Comparison of ENCODE assay signal across 26 cellular contexts in genomic region chr11:121814962-121815361, GRCh38.
DNase-seq lines count a peak whose midpoint lies in the region; ATAC-seq and TF ChIP-seq lines count a peak whose summit lies in the region.
"Had no signal": no experiment of that assay in that cellular context is flagged by ENCODE, and none has a peak within 500 bp of the region (broad histone marks: within the 10 kb centered on the region; RNA-seq: fewer than 3 reads in every experiment).

No MANE protein-coding gene starts in this region.

- ATAC-seq in RWPE2 (ENCODE audit: low read depth) (peak; percentile 89), foreskin keratinocyte (peak; percentile 65), HG03175 (IDR thresholded peaks at IDR 0.05; ENCODE audit: unreplicated experiment) (no peak)
- ATAC-seq: activated naive CD8-positive, alpha-beta T cell treated with anti-CD3 and anti-CD28 coated beads, Interleukin-2, amount 50 U/mL, for 24 hours; activated T-cell treated with anti-CD3 and anti-CD28 coated beads, Interleukin-2, amount 50 U/mL, for 4 hours; lower lobe of right lung had no signal

- H3K36me3 ChIP-seq in RWPE2 (ENCODE audit: low read depth), result no peaks in the 10 kb centered on the region
- H3K36me3 ChIP-seq: lower lobe of right lung, transverse colon had no signal

- H3K27me3 ChIP-seq in RWPE2 (ENCODE audit: insufficient read depth, poor library complexity, severe bottlenecking), result no peaks in the 10 kb centered on the region
- H3K27me3 ChIP-seq in foreskin keratinocyte, result no peaks in the 10 kb centered on the region
- H3K27me3 ChIP-seq: dorsolateral prefrontal cortex, transverse colon had no signal

- peaks cover 4% of the 10 kb centered on the region for H3K9me3 ChIP-seq in RWPE2 (ENCODE audit: severe bottlenecking)

- H3K27ac ChIP-seq in RWPE2 (ENCODE audit: poor library complexity, severe bottlenecking) (peak overlapping the region; percentile 54), foreskin keratinocyte (no peak overlapping the region)
- H3K27ac ChIP-seq: dorsolateral prefrontal cortex, lower lobe of right lung, skin epidermis, transverse colon, VCaP had no signal

- H3K4me3 ChIP-seq in AG10803 (ENCODE audit: low read length) (no peak overlapping the region), RWPE2 (ENCODE audit: severe bottlenecking) (no peak overlapping the region)
- H3K4me3 ChIP-seq: dorsolateral prefrontal cortex, lower lobe of right lung, skin epidermis, transverse colon had no signal

- H3K4me1 ChIP-seq in RWPE2 (ENCODE audit: insufficient read depth, poor library complexity, severe bottlenecking), result peaks cover 7% of the 10 kb centered on the region
- H3K4me1 ChIP-seq in foreskin keratinocyte, result no peaks in the 10 kb centered on the region
- H3K4me1 ChIP-seq: lower lobe of right lung had no signal

- TF ChIP-seq CTCF in AG10803 (conservative IDR thresholded peaks at IDR 0.05; ENCODE audit: low read length), result no peak
- no peak for TF ChIP-seq CTCF in RWPE2 (IDR thresholded peaks at IDR 0.05; ENCODE audit: poor library complexity, severe bottlenecking)
- no peak for TF ChIP-seq CTCF in foreskin keratinocyte (conservative IDR thresholded peaks at IDR 0.05)

- peak; percentile 12 for DNase-seq in AG10803 (ENCODE audit: low read depth)
- DNase-seq in HS-5 (ENCODE audit: low read depth), result peak; percentile 9
- no peak for DNase-seq in RWPE2 (ENCODE audit: low spot score)
- peak; percentile 58 to 85 for DNase-seq in foreskin keratinocyte
- DNase-seq in activated naive CD4-positive, alpha-beta T cell treated with Interleukin-2 at 50 U/mL for 16 hours, result no peak
- DNase-seq in activated CD8-positive, alpha-beta memory T cell treated with anti-CD3 and anti-CD28 coated beads, Interleukin-2, amount 50 U/mL, for 48 hours, result no peak
- no peak for DNase-seq in hippocampal formation (lab: John Stamatoyannopoulos, UW)
- DNase-seq: activated CD4-positive, alpha-beta T cell treated with anti-CD3 and anti-CD28 coated beads for 4 hours; activated gamma-delta T cell treated with Interleukin-2 at 50 U/mL for 16 hours; activated naive CD8-positive, alpha-beta T cell treated with anti-CD3 and anti-CD28 coated beads, Interleukin-2, amount 50 U/mL, for 24 hours; activated T-cell treated with anti-CD3 and anti-CD28 coated beads, Interleukin-2, amount 50 U/mL, for 4 hours; C1 segment of cervical spinal cord; cerebellar nuclear complex; COR-L47; DMS79; dorsolateral prefrontal cortex; head of caudate nucleus; lower lobe of right lung; MM.1S; NCI-H2081; NCI-H345; RPMI8226; transverse colon had no signal

Comparison
In these comparisons a context has a peak if more than half of its experiments do, and no peak if none do; other contexts are left out.
1. DNase-seq: peak in AG10803 (single experiment), HS-5 (single experiment) and foreskin keratinocyte (2 of 2); none in RWPE2 (single experiment), activated naive CD4-positive, alpha-beta T cell treated with Interleukin-2 at 50 U/mL for 16 hours (single experiment), activated CD8-positive, alpha-beta memory T cell treated with anti-CD3 and anti-CD28 coated beads, Interleukin-2, amount 50 U/mL, for 48 hours (single experiment) and hippocampal formation (0 of 2).